32 cellular contexts compared by ENCODE assay signal in the genomic region with DNA sequence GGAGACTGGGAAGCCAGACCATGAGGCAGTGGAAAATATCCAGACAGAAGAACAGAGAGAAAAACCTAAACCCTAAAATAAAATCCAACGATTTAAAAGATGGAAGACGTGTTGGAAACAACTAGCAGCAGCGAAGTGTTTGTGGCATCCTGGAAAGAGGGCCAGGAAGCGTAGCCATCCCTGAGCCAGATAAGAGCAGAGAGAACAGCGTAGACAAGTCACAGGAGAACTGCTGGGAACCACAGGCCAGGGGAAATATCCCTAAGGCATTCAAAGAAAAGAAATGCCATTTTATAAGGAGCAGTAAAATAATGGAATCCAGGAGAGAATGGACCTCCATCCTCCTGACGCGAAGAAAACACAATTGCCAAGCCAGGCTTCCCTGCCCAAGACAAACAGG. TPM values are rescaled to one million over a fixed set of nuclear protein-coding genes. Genes with fewer than 3 reads are reported as not detected.
DNase-seq lines count a peak whose midpoint lies in the region; ATAC-seq, FAIRE-seq and TF ChIP-seq lines count a peak whose summit lies in the region.
"Had no signal": no experiment of that assay in that cellular context is flagged by ENCODE, and none has a peak within 500 bp of the region (broad histone marks: within the 10 kb centered on the region; RNA-seq: fewer than 3 reads in every experiment).

No MANE protein-coding gene starts in this region.

- intact Hi-C loops in K562 (cut with micrococcal nuclease), result no loop called here
- intact Hi-C loops in sciatic nerve (cut with DNase I), result no loop called here

- peaks cover 77% of the 10 kb centered on the region for H3K27me3 Mint-ChIP-seq in activated T-cell treated with anti-CD3 and anti-CD28 coated beads, Interleukin-2, amount 50 U/mL, for 72 hours (ENCODE audit: low read depth)

- no peaks in the 10 kb centered on the region for H3K36me3 ChIP-seq in K562 (ENCODE audit: control insufficient read depth, insufficient read depth, low read length)
- no peaks in the 10 kb centered on the region for H3K36me3 ChIP-seq in hepatocyte (replicated peaks; ENCODE audit: insufficient read depth, low read depth)
- H3K36me3 ChIP-seq: colonic mucosa, HAP-1, Peyer's patch, SJCRH30, stomach, tibial artery had no signal

- peaks cover 38% of the 10 kb centered on the region for H3K4me1 Mint-ChIP-seq in activated T-cell treated with anti-CD3 and anti-CD28 coated beads, Interleukin-2, amount 50 U/mL, for 72 hours (ENCODE audit: low read depth)

- H3K27me3 ChIP-seq in K562 (ENCODE audit: control insufficient read depth in 2 of 2, insufficient read depth in 2 of 2, low read length in 2 of 2) (peaks cover 29 to 47% of the 10 kb centered on the region in 2 experiments; a peak in 4 of 5 replicates), hepatocyte (peaks cover 7% of the 10 kb centered on the region)
- H3K27me3 ChIP-seq: colonic mucosa, Peyer's patch had no signal

- in situ Hi-C loops in K562 (cut with MboI), result no loop called here

- CTCF ChIA-PET in K562 (lab: Yijun Ruan, JAX; ENCODE audit: low intra/inter-chr PET ratio), result no interaction called here

- H3K4me2 ChIP-seq in K562 (ENCODE audit: insufficient read depth, low read length) (no peak overlapping the region), hepatocyte (peak overlapping the region; percentile 47)

- ATAC-seq in activated T-cell treated with anti-CD3 and anti-CD28 coated beads, Interleukin-2, amount 50 U/mL, for 72 hours (replicated peaks in 1 of 2), result no peak
- ATAC-seq in K562 (no peak), sciatic nerve (no peak), GM19463 (IDR thresholded peaks at IDR 0.05; ENCODE audit: unreplicated experiment) (no peak)
- ATAC-seq: foreskin keratinocyte had no signal

- no peaks in the 10 kb centered on the region for H4K20me1 ChIP-seq in K562 (replicated peaks; ENCODE audit: control insufficient read depth, insufficient read depth, low read length)
- H4K20me1 ChIP-seq in hepatocyte (ENCODE audit: insufficient read depth, poor library complexity, severe bottlenecking), result no peaks in the 10 kb centered on the region

- POLR2A ChIA-PET in K562 (lab: Yijun Ruan, JAX), result interaction anchor here (2.2 kb wide), 1 partner anchor 12 kb away, joined by 6 read pairs; no protein-coding TSS in a partner anchor

- FAIRE-seq in K562 (lab: Jason Lieb, UNC) (no peak), H54 (lab: Jason Lieb, UNC) (no peak)
- FAIRE-seq: bronchial epithelial cell had no signal

- TF ChIP-seq POLR2A in K562 (conservative IDR thresholded peaks at IDR 0.05) (no peak), H54 (IDR thresholded peaks at IDR 0.05; ENCODE audit: low read depth, low read length) (no peak)

- H2AFZ ChIP-seq in K562 (ENCODE audit: low read depth, low read length), result no peak overlapping the region
- H2AFZ ChIP-seq in hepatocyte, result no peak overlapping the region

- H3K27ac ChIP-seq in K562 (ENCODE audit: extremely low read depth, low read depth, low read length), result no peak overlapping the region
- H3K27ac ChIP-seq in hepatocyte, result peak overlapping the region; percentile 6
- H3K27ac ChIP-seq: colonic mucosa, foreskin keratinocyte, Peyer's patch, SJCRH30, stomach, tibial artery had no signal

- no peak for TF ChIP-seq EP300 in K562 (IDR thresholded peaks at IDR 0.05; ENCODE audit: low read length)

- H3K4me1 ChIP-seq in K562 (replicated peaks in 1 of 2; ENCODE audit: control insufficient read depth in 2 of 2, insufficient read depth in 2 of 2, low read length in 2 of 2) (peaks cover 8 to 14% of the 10 kb centered on the region in 2 experiments), hepatocyte (ENCODE audit: insufficient read depth) (peaks cover 5% of the 10 kb centered on the region)
- H3K4me1 ChIP-seq: Caco-2, colonic mucosa, foreskin keratinocyte, HAP-1, Peyer's patch, tibial artery had no signal

- no peaks in the 10 kb centered on the region for H3K9me2 ChIP-seq in hepatocyte (replicated peaks; ENCODE audit: insufficient read depth)

- no peak overlapping the region for H3K4me3 ChIP-seq in K562
- H3K4me3 ChIP-seq in hepatocyte, result no peak overlapping the region
- H3K4me3 ChIP-seq: colonic mucosa, HAP-1, Peyer's patch, SJCRH30, stomach, tibial artery had no signal

- no peak for TF ChIP-seq RAD21 in K562 (CRISPR knock-in tag; conservative IDR thresholded peaks at IDR 0.05 in 1 of 2, IDR thresholded peaks at IDR 0.05 in 1 of 2)

- H3K36me3 Mint-ChIP-seq in activated T-cell treated with anti-CD3 and anti-CD28 coated beads, Interleukin-2, amount 50 U/mL, for 72 hours (ENCODE audit: insufficient read depth in 2 of 2), result peaks cover 5 to 7% of the 10 kb centered on the region in 2 donors
- H3K36me3 Mint-ChIP-seq: IgD-negative memory B cell, T-cell had no signal

- peaks cover 0 to 2% of the 10 kb centered on the region in 2 donors for H3K9me3 Mint-ChIP-seq in activated T-cell treated with anti-CD3 and anti-CD28 coated beads, Interleukin-2, amount 50 U/mL, for 72 hours
- H3K9me3 Mint-ChIP-seq: T-cell had no signal

- H3K27ac Mint-ChIP-seq in activated T-cell treated with anti-CD3 and anti-CD28 coated beads, Interleukin-2, amount 50 U/mL, for 72 hours, result no peak overlapping the region
- H3K27ac Mint-ChIP-seq: IgD-negative memory B cell, T-cell had no signal

- DNase-seq in activated T-cell treated with anti-CD3 and anti-CD28 coated beads, Interleukin-2, amount 50 U/mL, for 72 hours, result no peak
- no peak for DNase-seq in activated T-cell treated with anti-CD3 and anti-CD28 coated beads for 4 hours
- no peak for DNase-seq in K562 (ENCODE audit: extremely low read depth in 1 of 4, low spot score in 3 of 4)
- peak; percentile 5 for DNase-seq in hepatocyte (ENCODE audit: low spot score)
- DNase-seq in sciatic nerve (ENCODE audit: low spot score), result peak; percentile 45
- DNase-seq in stimulated activated CD4-positive, alpha-beta T cell treated with anti-CD3 and anti-CD28 coated beads, Interleukin-15, amount 100 ng/mL, for 24 hours, result no peak
- no peak for DNase-seq in H54 (ENCODE audit: insufficient read length, low spot score)
- DNase-seq: ACHN; activated CD4-positive, CD25-positive, alpha-beta regulatory T cell treated with anti-CD3 and anti-CD28 coated beads, Interleukin-2, amount 50 U/mL, for 72 hours; activated naive CD4-positive, alpha-beta T cell; activated T-cell treated with anti-CD3 and anti-CD28 coated beads, Interleukin-2, amount 50 U/mL, for 1 hour; Caco-2; colonic mucosa; DMS79 treated with DMSO at 0.1 percent for 48 hours; effector memory CD4-positive, alpha-beta T cell; erythroblast; foreskin keratinocyte; GF-D8; mesendoderm; NCI-H2081 treated with DMSO at 0.1 percent for 48 hours; NCI-H345; Peyer's patch; SJCRH30; stomach had no signal

- H3K9me3 ChIP-seq in K562 (replicated peaks; ENCODE audit: control insufficient read depth, insufficient read depth, low read depth, low read length), result no peaks in the 10 kb centered on the region
- H3K9me3 ChIP-seq in hepatocyte (ENCODE audit: low read depth), result no peaks in the 10 kb centered on the region
- H3K9me3 ChIP-seq: Caco-2, colonic mucosa, Peyer's patch, SJCRH30, tibial artery had no signal

- no peaks in the 10 kb centered on the region for H3K9me1 ChIP-seq in K562 (ENCODE audit: control insufficient read depth, insufficient read depth, low read length)

- WGBS in K562 (ENCODE audit: insufficient coverage, low coverage, missing lambda C conversion rate), result 19% methylated on average over 7 of the region's 7 CpGs
- WGBS in hepatocyte (ENCODE audit: low lambda C conversion rate, missing lambda C conversion rate), result 61% methylated on average over 7 of the region's 7 CpGs

- H3K79me2 ChIP-seq in K562 (ENCODE audit: control insufficient read depth, insufficient read depth, low read length), result no peaks in the 10 kb centered on the region
- H3K79me2 ChIP-seq in hepatocyte, result no peaks in the 10 kb centered on the region

- no peak for TF ChIP-seq CTCF in K562 (IDR thresholded peaks at IDR 0.05 in 2 of 3, conservative IDR thresholded peaks at IDR 0.05 in 1 of 3; ENCODE audit: insufficient read depth in 2 of 3, low read depth in 1 of 3, low read length in 3 of 3)
- no peak for TF ChIP-seq CTCF in hepatocyte (IDR thresholded peaks at IDR 0.05; ENCODE audit: poor library complexity)

- no peak overlapping the region for H3K9ac ChIP-seq in K562 (ENCODE audit: insufficient read depth in 1 of 2, low read depth in 2 of 2, low read length in 2 of 2)

- BruUV-seq in K562 (replicated peaks; lab: Mats Ljungman, UMichigan), result no TSS peak

- peak overlapping the region; percentile 23 to 42 for H3K4me3 Mint-ChIP-seq in activated T-cell treated with anti-CD3 and anti-CD28 coated beads, Interleukin-2, amount 50 U/mL, for 72 hours
- H3K4me3 Mint-ChIP-seq: IgD-negative memory B cell had no signal

RNA-seq across cellular contexts. Expression of a gene that starts 39.6 kb away (rescaled TPM):
- 10 to 100 TPM; 18.7 to 25.0 TPM for total RNA-seq in activated T-cell treated with anti-CD3 and anti-CD28 coated beads, Interleukin-2, amount 50 U/mL, for 72 hours
- 0.55 and 2.0 TPM in 2 replicates for total RNA-seq in K562 (2011; cell fraction: chromatin; rRNA removed; ENCODE audit: low replicate concordance)
- total RNA-seq in K562 (2011; cell fraction: nucleolus; rRNA removed), result 0.67 and 1.7 TPM in 2 replicates
- total RNA-seq in K562 (2011; cell fraction: nucleoplasm; rRNA removed), result 0.37 TPM in 1 of 2 replicates, not detected in the other
- total RNA-seq in K562 (2014; rRNA removed) (0.12 and 0.64 TPM in 2 replicates), K562 (2014; rRNA removed; fragmentation: Illumina TruSeq; extraction: Trizol) (not detected in 2 replicates), K562 (2015; rRNA removed; fragmentation: Illumina TruSeq; extraction: Trizol) (not detected in 2 replicates), K562 (2021) (0.35 and 0.38 TPM in 2 replicates), hepatocyte (1.4 and 2.0 TPM in 2 replicates), sciatic nerve (0.89 TPM)
- polyA plus RNA-seq in K562 (2011; rRNA removed) (0.20 and 0.65 TPM in 2 replicates), K562 (2014; fragmentation: Illumina TruSeq; extraction: Trizol) (not detected in 2 replicates), K562 (2014; fragmentation: Nextera tagmentation; extraction: Ambion mirVana) (not detected), K562 (2014; rRNA removed) (0.09 TPM in 1 of 2 replicates, not detected in the other), hepatocyte (9.1 and 10.1 TPM in 2 replicates)
- 0.29 TPM in 1 of 2 replicates, not detected in the other for polyA plus RNA-seq in K562 (2011; cell fraction: cytosol; rRNA removed)
- 3.0 and 5.0 TPM in 2 replicates for polyA plus RNA-seq in K562 (2011; cell fraction: nucleus; rRNA removed)
- 0.16 and 0.98 TPM in 2 replicates for polyA plus RNA-seq in K562 (2012)
- polyA minus RNA-seq in K562 (2011; rRNA and poly(A)+ RNA removed), result not detected in 2 replicates
- polyA minus RNA-seq in K562 (2011; cell fraction: cytosol; rRNA and poly(A)+ RNA removed), result 1.3 TPM in 1 of 2 replicates, not detected in the other
- 1.00 and 1.3 TPM in 2 replicates for polyA minus RNA-seq in K562 (2011; cell fraction: nucleus; rRNA and poly(A)+ RNA removed)
- total RNA-seq: myocyte, SJCRH30 had no signal
- polyA plus RNA-seq: BJ, foreskin keratinocyte, IgD-negative memory B cell had no signal

Comparison
In these comparisons a context has a peak if more than half of its experiments do, and no peak if none do; other contexts are left out.
1. DNase-seq: peak in hepatocyte (single experiment) and sciatic nerve (single experiment); none in activated T-cell treated with anti-CD3 and anti-CD28 coated beads, Interleukin-2, amount 50 U/mL, for 72 hours (0 of 2), activated T-cell treated with anti-CD3 and anti-CD28 coated beads for 4 hours (single experiment), K562 (0 of 4), stimulated activated CD4-positive, alpha-beta T cell treated with anti-CD3 and anti-CD28 coated beads, Interleukin-15, amount 100 ng/mL, for 24 hours (single experiment) and H54 (single experiment).